ENCODE assay signal across 1 cellular context in genomic region chr7:148782757-148783456, GRCh38.
TF ChIP-seq lines count a peak whose summit lies in the region.

No MANE protein-coding gene starts in this region.

TF ChIP-seq in WTC11, 78 proteins besides CTCF, POLR2A, EP300 and RAD21 (continued from another document):
- TF ChIP-seq ZNF281 (CRISPR knock-in tag; IDR thresholded peaks at IDR 0.05) (no peak), HMGXB4 (CRISPR knock-in tag; IDR thresholded peaks at IDR 0.05) (no peak), FOXP4 (CRISPR knock-in tag; IDR thresholded peaks at IDR 0.05) (no peak), NR1H2 (CRISPR knock-in tag; IDR thresholded peaks at IDR 0.05) (no peak), TP53 (CRISPR knock-in tag; IDR thresholded peaks at IDR 0.05) (no peak), TEAD1 (CRISPR knock-in tag; IDR thresholded peaks at IDR 0.05) (no peak), SMAD4 (CRISPR knock-in tag; IDR thresholded peaks at IDR 0.05) (no peak), SP1 (CRISPR knock-in tag; conservative IDR thresholded peaks at IDR 0.05) (no peak), SMAD3 (CRISPR knock-in tag; IDR thresholded peaks at IDR 0.05; ENCODE audit: borderline replicate concordance) (no peak), ZNF396 (CRISPR knock-in tag; IDR thresholded peaks at IDR 0.05; ENCODE audit: borderline replicate concordance) (no peak), ZNF219 (CRISPR knock-in tag; IDR thresholded peaks at IDR 0.05; ENCODE audit: borderline replicate concordance) (no peak), JUN (CRISPR knock-in tag; IDR thresholded peaks at IDR 0.05) (no peak), EMX1 (CRISPR knock-in tag; IDR thresholded peaks at IDR 0.05) (no peak), CREM (CRISPR knock-in tag; IDR thresholded peaks at IDR 0.05) (no peak)
TF ChIP-seq in WTC11: peak in this region for 0.
